In the genomic region with DNA sequence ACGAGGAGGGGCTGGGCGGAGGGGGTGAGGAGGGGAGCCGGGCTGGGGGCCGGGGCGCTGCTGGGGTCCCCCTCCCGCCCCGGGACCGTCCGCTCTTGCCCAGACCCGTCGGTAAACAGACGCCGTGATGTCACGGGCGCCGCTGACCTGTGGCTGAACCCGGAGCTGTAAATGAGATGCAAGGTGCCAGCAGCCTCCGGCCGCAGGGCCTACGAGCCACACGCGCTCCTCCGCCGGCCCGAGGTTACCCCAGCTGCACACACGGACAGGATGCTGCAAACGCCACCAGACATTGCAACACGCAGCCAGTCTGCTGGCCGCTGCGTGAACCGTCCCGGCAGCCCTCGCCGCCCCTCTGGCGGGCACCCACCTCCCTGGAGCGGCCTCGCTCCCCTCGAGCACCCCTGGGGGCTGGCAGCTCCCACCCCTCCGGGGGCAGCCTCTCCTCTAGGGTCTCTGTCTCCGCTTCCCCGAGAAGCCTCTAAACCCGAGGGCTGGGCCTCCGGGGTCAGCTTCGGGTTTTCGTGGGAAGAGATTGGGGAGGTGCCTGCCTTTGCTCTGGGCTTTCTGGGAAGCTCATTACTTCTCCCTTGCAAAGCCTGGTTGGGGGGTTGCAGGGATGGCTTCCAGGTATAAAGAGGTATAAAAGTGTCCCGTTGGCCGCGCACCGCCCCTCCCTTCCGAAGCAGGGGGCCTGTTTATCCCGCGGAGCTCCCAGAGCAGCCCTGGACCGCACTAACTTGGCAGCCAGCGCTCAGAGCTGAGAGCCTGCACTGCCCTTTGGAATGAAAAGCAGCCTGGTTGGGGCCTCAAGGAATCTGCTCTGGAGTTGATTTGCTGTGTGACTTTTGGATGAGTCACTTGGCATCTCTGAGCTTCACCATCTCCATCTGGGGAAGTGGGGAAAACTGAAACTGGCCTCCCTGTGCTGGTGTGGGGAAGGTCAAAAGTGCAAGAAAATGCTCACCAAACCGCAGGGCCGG, we compare ENCODE assay signal across 8 cellular contexts. TPM values are rescaled to one million over a fixed set of nuclear protein-coding genes. Genes with fewer than 3 reads are reported as not detected.
A peak's percentile ranks its signal among the peaks of the same experiment; 100 is the strongest.
DNase-seq lines count a peak whose midpoint lies in the region; ATAC-seq, FAIRE-seq and TF ChIP-seq lines count a peak whose summit lies in the region.

No MANE protein-coding gene starts in this region.

- BruUV-seq in K562 (replicated peaks; lab: Mats Ljungman, UMichigan), result no TSS peak

- TF ChIP-seq EP300 in K562 (IDR thresholded peaks at IDR 0.05; ENCODE audit: low read length), result no peak

- peaks cover 2 to 37% of the 10 kb centered on the region in 2 experiments; a peak in 4 of 5 replicates for H3K4me1 ChIP-seq in K562 (replicated peaks in 1 of 2; ENCODE audit: control insufficient read depth in 2 of 2, insufficient read depth in 2 of 2, low read length in 2 of 2)
- H3K4me1 ChIP-seq in iPS DF 6.9 (ENCODE audit: control insufficient read depth, insufficient read depth, low read length), result peaks cover 10% of the 10 kb centered on the region
- peaks cover 48% of the 10 kb centered on the region for H3K4me1 ChIP-seq in rectal smooth muscle tissue (ENCODE audit: control insufficient read depth, insufficient read depth, low read length)

- no peak for TF ChIP-seq RAD21 in K562 (CRISPR knock-in tag; conservative IDR thresholded peaks at IDR 0.05 in 1 of 2, IDR thresholded peaks at IDR 0.05 in 1 of 2)

- peak; percentile 55 for DNase-seq in NCI-H748 (lab: John Stamatoyannopoulos, UW; ENCODE audit: unreplicated experiment)
- no peak for DNase-seq in NCI-H748 treated with DMSO at 0.1 percent for 48 hours (lab: John Stamatoyannopoulos, UW)
- DNase-seq in NB4 (ENCODE audit: low read depth), result peak; percentile 88
- DNase-seq in K562 (ENCODE audit: extremely low read depth in 1 of 4, low spot score in 3 of 4), result no peak
- DNase-seq in iPS DF 6.9 (ENCODE audit: low read depth, low spot score), result no peak
- DNase-seq in NK-92 (lab: John Stamatoyannopoulos, UW; ENCODE audit: unreplicated experiment), result no peak
- no peak for DNase-seq in NCI-H2227 (lab: John Stamatoyannopoulos, UW; ENCODE audit: unreplicated experiment)

- H3K36me3 ChIP-seq in K562 (ENCODE audit: control insufficient read depth, insufficient read depth, low read length), result peaks cover 76% of the 10 kb centered on the region
- H3K36me3 ChIP-seq in iPS DF 6.9 (ENCODE audit: control insufficient read depth, insufficient read depth, low read length), result no peaks in the 10 kb centered on the region
- no peaks in the 10 kb centered on the region for H3K36me3 ChIP-seq in rectal smooth muscle tissue (ENCODE audit: control insufficient read depth, insufficient read depth, low read length)

- in situ Hi-C loops in K562 (cut with MboI), result no loop called here

- H3K27me3 ChIP-seq in K562 (ENCODE audit: control insufficient read depth in 2 of 2, insufficient read depth in 2 of 2, low read length in 2 of 2) (no peaks in the 10 kb centered on the region), iPS DF 6.9 (ENCODE audit: control insufficient read depth, insufficient read depth, low read length) (no peaks in the 10 kb centered on the region), rectal smooth muscle tissue (ENCODE audit: control insufficient read depth, insufficient read depth, low read length) (no peaks in the 10 kb centered on the region)

- ATAC-seq in K562, result peak; percentile 25; the same call in 2 of the 3 replicates

- FAIRE-seq in K562 (lab: Jason Lieb, UNC), result no peak

- TF ChIP-seq CTCF in NB4 (IDR thresholded peaks at IDR 0.05; ENCODE audit: low read depth, low read length) (no peak), K562 (IDR thresholded peaks at IDR 0.05 in 2 of 3, conservative IDR thresholded peaks at IDR 0.05 in 1 of 3; ENCODE audit: insufficient read depth in 2 of 3, low read depth in 1 of 3, low read length in 3 of 3) (no peak)

- peaks cover 3% of the 10 kb centered on the region for H4K20me1 ChIP-seq in K562 (replicated peaks; ENCODE audit: control insufficient read depth, insufficient read depth, low read length)

- POLR2A ChIA-PET in K562 (lab: Yijun Ruan, JAX), result interaction anchor here (0.6 to 1.3 kb wide), 2 partner anchors 19 to 85 kb away, joined by 3 read pairs; no protein-coding TSS in a partner anchor

- CTCF ChIA-PET in K562 (lab: Yijun Ruan, JAX; ENCODE audit: low intra/inter-chr PET ratio), result no interaction called here

- peaks cover 2% of the 10 kb centered on the region for H3K9me1 ChIP-seq in K562 (ENCODE audit: control insufficient read depth, insufficient read depth, low read length)

- H2AFZ ChIP-seq in K562 (ENCODE audit: low read depth, low read length), result no peak overlapping the region

- no peak overlapping the region for H3K4me3 ChIP-seq in NB4 (ENCODE audit: low read depth, low read length)
- H3K4me3 ChIP-seq in K562, result no peak overlapping the region
- H3K4me3 ChIP-seq in iPS DF 6.9 (ENCODE audit: low read length), result peak overlapping the region; percentile 45; the same call in 1 of the 2 replicates
- peak overlapping the region; percentile 50 for H3K4me3 ChIP-seq in rectal smooth muscle tissue (ENCODE audit: low read length)

- TF ChIP-seq POLR2A in NB4 (IDR thresholded peaks at IDR 0.05; ENCODE audit: extremely low read depth, insufficient read length) (no peak), K562 (conservative IDR thresholded peaks at IDR 0.05) (no peak)

- peak overlapping the region in 1 of 2 experiments; percentile 31; a peak in 2 of 4 replicates for H3K9ac ChIP-seq in K562 (ENCODE audit: insufficient read depth in 1 of 2, low read depth in 2 of 2, low read length in 2 of 2)
- H3K9ac ChIP-seq in rectal smooth muscle tissue (ENCODE audit: low read length), result peak overlapping the region; percentile 14

- intact Hi-C loops in K562 (cut with micrococcal nuclease), result no loop called here

- H3K79me2 ChIP-seq in K562 (ENCODE audit: control insufficient read depth, insufficient read depth, low read length), result peaks cover 89% of the 10 kb centered on the region

- H3K27ac ChIP-seq in K562 (ENCODE audit: extremely low read depth, low read depth, low read length) (no peak overlapping the region), iPS DF 6.9 (ENCODE audit: low read length) (no peak overlapping the region), rectal smooth muscle tissue (ENCODE audit: low read depth, low read length) (peak overlapping the region; percentile 90)

- WGBS in K562 (ENCODE audit: insufficient coverage, low coverage, missing lambda C conversion rate), result 82% methylated on average over 45 of the region's 56 CpGs
- WGBS in iPS DF 6.9 (ENCODE audit: insufficient coverage, insufficient read length), result no CpG with 5 or more reads among the region's 56 CpGs

- H3K4me2 ChIP-seq in K562 (ENCODE audit: insufficient read depth, low read length), result no peak overlapping the region

- H3K9me3 ChIP-seq in K562 (replicated peaks; ENCODE audit: control insufficient read depth, insufficient read depth, low read depth, low read length), result no peaks in the 10 kb centered on the region
- H3K9me3 ChIP-seq in iPS DF 6.9 (ENCODE audit: control insufficient read depth, insufficient read depth, low read length), result no peaks in the 10 kb centered on the region

TF ChIP-seq in K562, 482 proteins besides CTCF, POLR2A, EP300 and RAD21 (continues in another document):
- TF ChIP-seq KDM2B (CRISPR knock-in tag; IDR thresholded peaks at IDR 0.05), result no peak
- no peak for TF ChIP-seq KLF10 (CRISPR knock-in tag; IDR thresholded peaks at IDR 0.05)
- no peak for TF ChIP-seq NCOA6 (IDR thresholded peaks at IDR 0.05)
- peak; percentile 69 for TF ChIP-seq CEBPG (CRISPR knock-in tag; IDR thresholded peaks at IDR 0.05)
- no peak for TF ChIP-seq CEBPG (tag; conservative IDR thresholded peaks at IDR 0.05 in 1 of 2, IDR thresholded peaks at IDR 0.05 in 1 of 2)
- no peak for TF ChIP-seq ZNF282 (CRISPR knock-in tag; IDR thresholded peaks at IDR 0.05)

RNA-seq across cellular contexts. Expression of gene DHRS3, which starts 21.9 kb away (rescaled TPM):
- total RNA-seq in K562 (2011; cell fraction: chromatin; rRNA removed; ENCODE audit: low replicate concordance), result 74.0 and 164 TPM in 2 replicates
- 181 and 211 TPM in 2 replicates for total RNA-seq in K562 (2011; cell fraction: nucleolus; rRNA removed)
- total RNA-seq in K562 (2011; cell fraction: nucleoplasm; rRNA removed), result 160 and 179 TPM in 2 replicates
- 62.3 and 67.3 TPM in 2 replicates for total RNA-seq in K562 (2014; rRNA removed)
- total RNA-seq in K562 (2014; rRNA removed; fragmentation: Illumina TruSeq; extraction: Trizol), result 37.6 and 43.5 TPM in 2 replicates
- total RNA-seq in K562 (2015; rRNA removed; fragmentation: Illumina TruSeq; extraction: Trizol), result 58.7 and 60.6 TPM in 2 replicates
- 109 and 116 TPM in 2 replicates for total RNA-seq in K562 (2021)
- polyA plus RNA-seq in K562 (2011; rRNA removed), result 58.7 and 66.5 TPM in 2 replicates
- 72.1 and 104 TPM in 2 replicates for polyA plus RNA-seq in K562 (2011; cell fraction: cytosol; rRNA removed)
- polyA plus RNA-seq in K562 (2011; cell fraction: nucleus; rRNA removed), result 71.2 and 105 TPM in 2 replicates
- polyA plus RNA-seq in K562 (2012), result 35.6 and 41.5 TPM in 2 replicates
- 39.4 and 46.3 TPM in 2 replicates for polyA plus RNA-seq in K562 (2014; fragmentation: Illumina TruSeq; extraction: Trizol)
- 10 to 100 TPM; 21.0 to 80.0 TPM for polyA plus RNA-seq in K562 (2014; fragmentation: Nextera tagmentation; extraction: Ambion mirVana)
- 57.0 and 59.6 TPM in 2 replicates for polyA plus RNA-seq in K562 (2014; rRNA removed)
- polyA minus RNA-seq in K562 (2011; rRNA and poly(A)+ RNA removed), result 101 and 181 TPM in 2 replicates
- 117 and 156 TPM in 2 replicates for polyA minus RNA-seq in K562 (2011; cell fraction: cytosol; rRNA and poly(A)+ RNA removed)
- 40.9 and 42.4 TPM in 2 replicates for polyA minus RNA-seq in K562 (2011; cell fraction: nucleus; rRNA and poly(A)+ RNA removed)

RNA-seq across cellular contexts. Expression of gene AADACL4, which starts 47.8 kb away (rescaled TPM):
- total RNA-seq in K562 (2011; cell fraction: chromatin; rRNA removed; ENCODE audit: low replicate concordance), result not detected in 2 replicates
- not detected in 2 replicates for total RNA-seq in K562 (2011; cell fraction: nucleolus; rRNA removed)
- not detected in 2 replicates for total RNA-seq in K562 (2011; cell fraction: nucleoplasm; rRNA removed)
- total RNA-seq in K562 (2014; rRNA removed) (not detected in 2 replicates), K562 (2014; rRNA removed; fragmentation: Illumina TruSeq; extraction: Trizol) (not detected in 2 replicates), K562 (2015; rRNA removed; fragmentation: Illumina TruSeq; extraction: Trizol) (not detected in 2 replicates), K562 (2021) (not detected in 2 replicates)
- polyA plus RNA-seq in K562 (2011; rRNA removed) (not detected in 2 replicates), K562 (2014; fragmentation: Illumina TruSeq; extraction: Trizol) (not detected in 2 replicates), K562 (2014; fragmentation: Nextera tagmentation; extraction: Ambion mirVana) (not detected), K562 (2014; rRNA removed) (not detected in 2 replicates)
- polyA plus RNA-seq in K562 (2011; cell fraction: cytosol; rRNA removed), result not detected in 2 replicates
- not detected in 2 replicates for polyA plus RNA-seq in K562 (2011; cell fraction: nucleus; rRNA removed)
- not detected in 2 replicates for polyA plus RNA-seq in K562 (2012)
- polyA minus RNA-seq in K562 (2011; rRNA and poly(A)+ RNA removed), result not detected in 2 replicates
- not detected in 2 replicates for polyA minus RNA-seq in K562 (2011; cell fraction: cytosol; rRNA and poly(A)+ RNA removed)
- not detected in 2 replicates for polyA minus RNA-seq in K562 (2011; cell fraction: nucleus; rRNA and poly(A)+ RNA removed)

Comparison
In these comparisons a context has a peak if more than half of its experiments do, and no peak if none do; other contexts are left out.
1. DNase-seq: peak in NCI-H748 (single experiment) and NB4 (single experiment); none in NCI-H748 treated with DMSO at 0.1 percent for 48 hours (single experiment), K562 (0 of 4), iPS DF 6.9 (single experiment), NK-92 (single experiment) and NCI-H2227 (single experiment).
2. H3K4me3 ChIP-seq: peak in iPS DF 6.9 (single experiment) and rectal smooth muscle tissue (single experiment); none in NB4 (single experiment) and K562 (single experiment).